In genomic region chr5:10934789-10935355, GRCh38 we compare ENCODE assay signal across 15 cellular contexts.
"Had no signal": no experiment of that assay in that cellular context is flagged by ENCODE, and none has a peak within 500 bp of the region (broad histone marks: within the 10 kb centered on the region; RNA-seq: fewer than 3 reads in every experiment).

No MANE protein-coding gene starts in this region.

- FAIRE-seq: frontal cortex had no signal

- ATAC-seq: activated CD4-positive, CD25-positive, alpha-beta regulatory T cell treated with anti-CD3 and anti-CD28 coated beads, Interleukin-2, amount 50 U/mL, for 24 hours; activated T-helper 17 cell treated with anti-CD3 and anti-CD28 coated beads, Interleukin-2, amount 50 U/mL, for 72 hours; effector memory CD8-positive, alpha-beta T cell; left cardiac atrium; lower lobe of right lung; psoas muscle; sciatic nerve had no signal

- H3K9me3 ChIP-seq: lower lobe of right lung, psoas muscle had no signal

- H3K4me1 ChIP-seq: lower lobe of right lung, psoas muscle, suprapubic skin had no signal

- DNase-seq: activated CD4-positive, alpha-beta T cell treated with anti-CD3 and anti-CD28 coated beads, Interleukin-2, amount 50 U/mL, for 1 hour; activated naive CD4-positive, alpha-beta T cell treated with Interleukin-2 at 50 U/mL for 16 hours; anterior cingulate cortex; effector memory CD8-positive, alpha-beta T cell; head of caudate nucleus; immature natural killer cell; left cardiac atrium; lower lobe of right lung; occipital lobe; psoas muscle had no signal

- H3K4me3 ChIP-seq: lower lobe of right lung, psoas muscle, suprapubic skin had no signal

- H3K36me3 ChIP-seq: lower lobe of right lung, suprapubic skin had no signal

- H3K27ac ChIP-seq: lower lobe of right lung, psoas muscle, suprapubic skin had no signal
